Comparison of ENCODE assay signal across 14 cellular contexts in the genomic region with DNA sequence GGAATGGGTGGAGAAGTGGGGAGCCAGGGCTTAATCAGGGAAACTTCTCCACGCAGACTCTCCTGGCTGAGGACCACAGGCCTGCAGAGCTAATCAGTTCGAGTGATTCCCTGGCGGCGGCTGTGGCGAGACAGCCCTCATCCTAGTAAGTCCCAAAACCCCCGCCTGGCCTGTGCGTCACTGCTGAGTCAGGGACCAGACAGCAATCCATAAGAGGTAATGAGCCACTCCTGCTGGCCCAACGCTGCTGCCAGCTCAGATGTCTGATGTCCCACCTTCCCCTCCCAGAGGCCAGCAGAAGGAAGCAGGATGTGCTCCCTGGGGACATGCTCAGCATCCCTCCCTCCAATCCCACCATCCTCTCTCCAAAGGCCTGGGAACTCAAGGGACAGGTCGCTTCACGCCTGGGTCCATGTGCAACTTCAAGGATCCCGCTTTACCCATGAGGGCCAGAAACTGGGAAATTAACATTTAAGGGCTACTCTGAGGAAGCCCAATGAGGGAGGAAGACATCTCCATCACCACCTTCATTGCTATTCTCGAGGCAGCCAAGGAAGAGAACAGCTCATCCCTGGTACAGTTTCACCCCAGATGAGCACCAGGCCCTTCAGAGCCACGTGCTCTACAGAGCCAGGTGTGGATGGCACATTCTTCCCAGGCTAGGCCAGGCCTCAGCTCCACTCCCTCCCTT. TPM values are rescaled to one million over a fixed set of nuclear protein-coding genes. Genes with fewer than 3 reads are reported as not detected.
DNase-seq lines count a peak whose midpoint lies in the region; ATAC-seq and TF ChIP-seq lines count a peak whose summit lies in the region.
"Had no signal": no experiment of that assay in that cellular context is flagged by ENCODE, and none has a peak within 500 bp of the region (broad histone marks: within the 10 kb centered on the region; RNA-seq: fewer than 3 reads in every experiment).

No MANE protein-coding gene starts in this region.

- 94% methylated on average over 11 of the region's 13 CpGs for WGBS in suprapubic skin

- H3K36me3 Mint-ChIP-seq in GM23338 (ENCODE audit: low read depth) (peaks cover 94% of the 10 kb centered on the region), T-helper 17 cell (ENCODE audit: low read depth) (peaks cover 10% of the 10 kb centered on the region)

- no peak overlapping the region for H3K4me3 ChIP-seq in GM23338
- no peak overlapping the region for H3K4me3 ChIP-seq in fibroblast of mammary gland (ENCODE audit: control insufficient read depth, low read depth, low read length)
- H3K4me3 ChIP-seq in suprapubic skin, result no peak overlapping the region
- H3K4me3 ChIP-seq: heart left ventricle, skin epidermis had no signal

- no peak for TF ChIP-seq POLR2A in suprapubic skin (IDR thresholded peaks at IDR 0.05)

- ATAC-seq in GM23338, result no peak
- ATAC-seq in T-helper 17 cell, result no peak
- ATAC-seq: heart left ventricle had no signal

- H3K79me2 ChIP-seq in GM23338 (replicated peaks; ENCODE audit: insufficient read depth), result peaks cover 76% of the 10 kb centered on the region

- H3K9me2 ChIP-seq in GM23338 (ENCODE audit: insufficient read depth), result no peaks in the 10 kb centered on the region

- no peak for TF ChIP-seq EP300 in suprapubic skin (IDR thresholded peaks at IDR 0.05)

- H3K4me1 Mint-ChIP-seq in GM23338 (peaks cover 22% of the 10 kb centered on the region), T-helper 17 cell (peaks cover 12% of the 10 kb centered on the region)

- H2AFZ ChIP-seq in GM23338, result no peak overlapping the region

- H3K27ac Mint-ChIP-seq in GM23338 (peak overlapping the region; percentile 40), T-helper 17 cell (peak overlapping the region; percentile 67)
- H3K27ac Mint-ChIP-seq: mesothelial cell of epicardium had no signal

- H3F3A ChIP-seq in GM23338 (replicated peaks; ENCODE audit: low read depth), result peaks cover 27% of the 10 kb centered on the region

- no peak for TF ChIP-seq CTCF in GM23338 (conservative IDR thresholded peaks at IDR 0.05; ENCODE audit: low read depth in 2 of 2)
- TF ChIP-seq CTCF in fibroblast of mammary gland (conservative IDR thresholded peaks at IDR 0.05; ENCODE audit: control insufficient read depth, insufficient read depth, low read depth, low read length), result no peak
- no peak for TF ChIP-seq CTCF in suprapubic skin (IDR thresholded peaks at IDR 0.05)

- H3K27me3 ChIP-seq in GM23338 (ENCODE audit: insufficient read depth) (no peaks in the 10 kb centered on the region), suprapubic skin (no peaks in the 10 kb centered on the region)
- H3K27me3 ChIP-seq: heart left ventricle had no signal

- H3K36me3 ChIP-seq in GM23338 (ENCODE audit: insufficient read depth) (peaks cover 59% of the 10 kb centered on the region), suprapubic skin (peaks cover 79% of the 10 kb centered on the region)

- no peak overlapping the region for H3K27ac ChIP-seq in GM23338 (ENCODE audit: low read depth)
- no peak overlapping the region for H3K27ac ChIP-seq in suprapubic skin
- H3K27ac ChIP-seq: heart left ventricle had no signal

- H3K9me3 Mint-ChIP-seq in GM23338, result no peaks in the 10 kb centered on the region; the same call in 2 of the 3 replicates
- H3K9me3 Mint-ChIP-seq: brain, mesothelial cell of epicardium had no signal

- H3K27me3 Mint-ChIP-seq in GM23338 (ENCODE audit: insufficient read depth, low read depth, poor library complexity) (peaks cover 8% of the 10 kb centered on the region), T-helper 17 cell (no peaks in the 10 kb centered on the region)
- H3K27me3 Mint-ChIP-seq: brain had no signal

- H3K4me1 ChIP-seq in GM23338 (ENCODE audit: insufficient read depth) (peaks cover 18% of the 10 kb centered on the region), suprapubic skin (peaks cover 18% of the 10 kb centered on the region)

- no peak for DNase-seq in GM23338 (ENCODE audit: low spot score)
- no peak for DNase-seq in T-helper 17 cell
- DNase-seq in fibroblast of mammary gland (ENCODE audit: low read depth), result peak; percentile 99
- DNase-seq in smooth muscle cell of the brain vasculature (ENCODE audit: low read depth, low spot score), result peak; percentile 68
- DNase-seq in suprapubic skin (ENCODE audit: low spot score in 2 of 2), result no peak
- no peak for DNase-seq in NCI-H1105 (lab: John Stamatoyannopoulos, UW)
- DNase-seq in cerebellar cortex (ENCODE audit: low spot score), result no peak
- DNase-seq: heart left ventricle; NCI-H1417 treated with DMSO at 0.1 percent for 48 hours; NK-92 treated with Interleukin-12 subunit alpha and Interleukin-12 subunit beta, amount 100 ng/mL, for 24 hours; T-helper 2 cell had no signal

- peaks cover 80% of the 10 kb centered on the region for H4K20me1 ChIP-seq in GM23338 (replicated peaks; ENCODE audit: insufficient read depth)

- H3K4me2 ChIP-seq in GM23338, result no peak overlapping the region

- no peak overlapping the region for H3K4me3 Mint-ChIP-seq in GM23338
- H3K4me3 Mint-ChIP-seq in T-helper 17 cell, result no peak overlapping the region
- H3K4me3 Mint-ChIP-seq: brain, mesothelial cell of epicardium had no signal

- H3K9me3 ChIP-seq in T-helper 17 cell (ENCODE audit: control insufficient read depth, low read length, poor library complexity, severe bottlenecking) (no peaks in the 10 kb centered on the region), suprapubic skin (no peaks in the 10 kb centered on the region)
- H3K9me3 ChIP-seq: heart left ventricle had no signal

TF ChIP-seq in GM23338, 12 proteins besides CTCF, POLR2A, EP300 and RAD21:
- TF ChIP-seq POLR2AphosphoS5 (IDR thresholded peaks at IDR 0.05; ENCODE audit: low read depth) (no peak), CREB1 (CRISPR knock-in tag; IDR thresholded peaks at IDR 0.05; ENCODE audit: low read depth) (no peak), EZH2phosphoT487 (IDR thresholded peaks at IDR 0.05; ENCODE audit: unreplicated experiment) (no peak), EZH2 (IDR thresholded peaks at IDR 0.05; ENCODE audit: low read depth, unreplicated experiment) (no peak), ZNF114 (CRISPR knock-in tag; IDR thresholded peaks at IDR 0.05) (no peak)
- TF ChIP-seq, protein P1, sequence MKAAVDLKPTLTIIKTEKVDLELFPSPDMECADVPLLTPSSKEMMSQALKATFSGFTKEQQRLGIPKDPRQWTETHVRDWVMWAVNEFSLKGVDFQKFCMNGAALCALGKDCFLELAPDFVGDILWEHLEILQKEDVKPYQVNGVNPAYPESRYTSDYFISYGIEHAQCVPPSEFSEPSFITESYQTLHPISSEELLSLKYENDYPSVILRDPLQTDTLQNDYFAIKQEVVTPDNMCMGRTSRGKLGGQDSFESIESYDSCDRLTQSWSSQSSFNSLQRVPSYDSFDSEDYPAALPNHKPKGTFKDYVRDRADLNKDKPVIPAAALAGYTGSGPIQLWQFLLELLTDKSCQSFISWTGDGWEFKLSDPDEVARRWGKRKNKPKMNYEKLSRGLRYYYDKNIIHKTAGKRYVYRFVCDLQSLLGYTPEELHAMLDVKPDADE (IDR thresholded peaks at IDR 0.05), result no peak

RNA-seq across cellular contexts. Expression of a gene that starts 7.9 kb away (rescaled TPM):
- total RNA-seq in GM23338 (2014; rRNA removed; shearing (Covaris generic)), result 412 and 439 TPM in 2 replicates
- polyA plus RNA-seq in GM23338 (2016; fragmentation: Nextera tagmentation; extraction: Ambion mirVana), result 119 and 121 TPM in 2 replicates
- total RNA-seq in T-helper 17 cell (10 to 100 TPM; 65.5 to 73.4 TPM), suprapubic skin (10 to 100 TPM; 40.5 to 81.9 (median 72.9) TPM)

RNA-seq across cellular contexts. Expression of a gene that starts 19.6 kb away (rescaled TPM):
- total RNA-seq in GM23338 (2014; rRNA removed; shearing (Covaris generic)), result 0.12 and 1.8 TPM in 2 replicates
- 0.54 and 1.7 TPM in 2 replicates for polyA plus RNA-seq in GM23338 (2016; fragmentation: Nextera tagmentation; extraction: Ambion mirVana)
- total RNA-seq in T-helper 17 cell, result 1 to 10 TPM; 3.7 to 4.3 TPM
- total RNA-seq in suprapubic skin, result 1 to 10 TPM in 2 of 4 donors, under 1 TPM in 1, not detected in 1; 0.42 to 1.9 (median 1.3) TPM

RNA-seq across cellular contexts. Expression of a gene that starts 45.6 kb away (rescaled TPM):
- 23.7 and 25.5 TPM in 2 replicates for total RNA-seq in GM23338 (2014; rRNA removed; shearing (Covaris generic))
- 6.8 and 8.7 TPM in 2 replicates for polyA plus RNA-seq in GM23338 (2016; fragmentation: Nextera tagmentation; extraction: Ambion mirVana)
- total RNA-seq in T-helper 17 cell (10 to 100 TPM; 17.7 to 31.6 TPM), suprapubic skin (10 to 100 TPM; 19.6 to 27.9 (median 21.4) TPM)

RNA-seq across cellular contexts. Expression of a gene that starts 55.7 kb away (rescaled TPM):
- 40.3 and 47.8 TPM in 2 replicates for total RNA-seq in GM23338 (2014; rRNA removed; shearing (Covaris generic))
- polyA plus RNA-seq in GM23338 (2016; fragmentation: Nextera tagmentation; extraction: Ambion mirVana), result 28.3 and 30.8 TPM in 2 replicates
- 10 to 100 TPM; 21.0 to 23.4 TPM for total RNA-seq in T-helper 17 cell
- 10 to 100 TPM; 44.3 to 55.1 (median 47.3) TPM for total RNA-seq in suprapubic skin

Comparison
In these comparisons a context has a peak if more than half of its experiments do, and no peak if none do; other contexts are left out.
1. DNase-seq: peak in fibroblast of mammary gland (single experiment) and smooth muscle cell of the brain vasculature (single experiment); none in GM23338 (single experiment), T-helper 17 cell (0 of 3), suprapubic skin (0 of 2), NCI-H1105 (single experiment) and cerebellar cortex (single experiment).